30 cellular contexts compared by ENCODE assay signal in the genomic region with DNA sequence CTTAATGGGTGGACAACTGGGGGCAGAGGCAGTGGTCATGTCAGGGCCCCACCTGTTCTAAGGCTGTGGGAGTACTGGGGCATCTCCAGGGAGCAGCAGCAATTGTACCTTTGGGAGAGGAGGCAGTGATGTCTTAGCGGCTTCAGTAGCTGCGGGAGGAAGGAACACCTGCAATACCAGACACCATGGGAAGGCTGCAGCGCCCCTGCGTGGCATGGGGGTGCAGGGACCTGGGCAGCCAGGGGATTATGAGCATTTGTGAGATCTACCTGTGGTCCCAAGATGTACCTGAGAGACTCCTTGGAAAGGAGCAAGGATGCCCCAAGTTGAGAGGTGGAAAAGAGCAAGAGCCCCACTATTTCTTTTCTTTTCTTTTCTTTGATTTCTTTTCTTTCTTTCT.
DNase-seq lines count a peak whose midpoint lies in the region; ATAC-seq and TF ChIP-seq lines count a peak whose summit lies in the region.
"Had no signal": no experiment of that assay in that cellular context is flagged by ENCODE, and none has a peak within 500 bp of the region (broad histone marks: within the 10 kb centered on the region; RNA-seq: fewer than 3 reads in every experiment).

No MANE protein-coding gene starts in this region.

- H3K36me3 Mint-ChIP-seq in endodermal cell (ENCODE audit: low read depth): peaks cover 12% of the 10 kb centered on the region
- H3K36me3 Mint-ChIP-seq in stimulated activated memory B cell treated with anti-CD40 and anti-IgM and Interleukin-4, amounts not matched to agents 10 μg/mL and 1 μg/mL and 100 μg/mL, for 72 hours: no peaks in the 10 kb centered on the region
- H3K36me3 Mint-ChIP-seq: activated CD8-positive, alpha-beta memory T cell treated with anti-CD3 and anti-CD28 coated beads, Interleukin-2, amount 10 ng/mL, durations not matched to agents 7 days and 5 days; stimulated activated effector memory CD8-positive, alpha-beta T cell treated with anti-CD3 and anti-CD28 coated beads, Interleukin-12 subunit alpha, Interleukin-12 subunit beta, amount 100 ng/mL, for 72 hours had no signal

- H3K4me3 ChIP-seq in endodermal cell (ENCODE audit: low read length): no peak overlapping the region
- H3K4me3 ChIP-seq: body of pancreas, dorsolateral prefrontal cortex, gastrocnemius medialis, hepatocyte, left ventricle myocardium inferior, PC-9, sigmoid colon, suprapubic skin, upper lobe of right lung had no signal

- peaks cover 19% of the 10 kb centered on the region for H3K27me3 Mint-ChIP-seq in endodermal cell (ENCODE audit: insufficient read depth)
- H3K27me3 Mint-ChIP-seq in stimulated activated memory B cell treated with anti-CD40 and anti-IgM and Interleukin-4, amounts not matched to agents 10 μg/mL and 1 μg/mL and 100 μg/mL, for 72 hours: no peaks in the 10 kb centered on the region
- H3K27me3 Mint-ChIP-seq: progenitor cell of endocrine pancreas had no signal

- TF ChIP-seq CTCF in GM12872 (IDR thresholded peaks at IDR 0.05; ENCODE audit: insufficient read depth, low read depth, low read length) (peak; percentile 24; the same call in 1 of the 3 replicates), endodermal cell (conservative IDR thresholded peaks at IDR 0.05) (peak; percentile 56)

- H3K27ac Mint-ChIP-seq in endodermal cell: no peak overlapping the region
- H3K27ac Mint-ChIP-seq in stimulated activated memory B cell treated with anti-CD40 and anti-IgM and Interleukin-4, amounts not matched to agents 10 μg/mL and 1 μg/mL and 100 μg/mL, for 72 hours: no peak overlapping the region
- H3K27ac Mint-ChIP-seq: activated CD4-positive, alpha-beta T cell treated with anti-CD3 and anti-CD28 coated beads, Interleukin-2, amount 10 ng/mL, durations not matched to agents 7 days and 5 days; activated CD8-positive, alpha-beta memory T cell treated with anti-CD3 and anti-CD28 coated beads, Interleukin-2, amount 10 ng/mL, durations not matched to agents 7 days and 5 days; CD4-positive, alpha-beta T cell; progenitor cell of endocrine pancreas; stimulated activated effector memory CD8-positive, alpha-beta T cell treated with anti-CD3 and anti-CD28 coated beads, Interleukin-12 subunit alpha, Interleukin-12 subunit beta, amount 100 ng/mL, for 72 hours had no signal

- no peak overlapping the region for H3K4me3 Mint-ChIP-seq in endodermal cell
- no peak overlapping the region for H3K4me3 Mint-ChIP-seq in stimulated activated memory B cell treated with anti-CD40 and anti-IgM and Interleukin-4, amounts not matched to agents 10 μg/mL and 1 μg/mL and 100 μg/mL, for 72 hours
- H3K4me3 Mint-ChIP-seq: activated CD4-positive, alpha-beta T cell treated with anti-CD3 and anti-CD28 coated beads, Interleukin-2, amount 10 ng/mL, durations not matched to agents 7 days and 5 days; activated CD8-positive, alpha-beta memory T cell treated with anti-CD3 and anti-CD28 coated beads, Interleukin-2, amount 10 ng/mL, durations not matched to agents 7 days and 5 days; CD4-positive, alpha-beta T cell; stimulated activated effector memory CD8-positive, alpha-beta T cell treated with anti-CD3 and anti-CD28 coated beads, Interleukin-12 subunit alpha, Interleukin-12 subunit beta, amount 100 ng/mL, for 72 hours had no signal

- DNase-seq in DMS53 (lab: John Stamatoyannopoulos, UW) (peak; percentile 14), DMS53 treated with DMSO at 0.1 percent for 48 hours (lab: John Stamatoyannopoulos, UW; ENCODE audit: unreplicated experiment) (no peak), NCI-H69 (lab: John Stamatoyannopoulos, UW) (peak; percentile 16), endodermal cell (peak; percentile 79)
- DNase-seq: activated CD4-positive, alpha-beta T cell treated with anti-CD3 and anti-CD28 coated beads, Interleukin-2, amount 10 ng/mL, durations not matched to agents 7 days and 5 days; activated CD8-positive, alpha-beta memory T cell treated with anti-CD3 and anti-CD28 coated beads, Interleukin-2, amount 10 ng/mL, durations not matched to agents 7 days and 5 days; activated naive CD4-positive, alpha-beta T cell; activated T-cell treated with anti-CD3 and anti-CD28 coated beads, Interleukin-2, amount 50 U/mL, for 48 hours; body of pancreas; CD4-positive, alpha-beta T cell; dorsolateral prefrontal cortex; gastrocnemius medialis; left ventricle myocardium inferior; NCI-H1092; NCI-H187 treated with DMSO at 0.1 percent for 48 hours; NCI-H526 treated with DMSO at 0.1 percent for 48 hours; PC-9; Right ventricle myocardium superior; sigmoid colon; stimulated activated CD4-positive, alpha-beta T cell treated with anti-CD3 and anti-CD28 coated beads, Interleukin-4, amount 100 ng/mL, for 24 hours; upper lobe of right lung had no signal

- ATAC-seq in GM21360 (IDR thresholded peaks at IDR 0.05; ENCODE audit: unreplicated experiment) (no peak), GM21390 (IDR thresholded peaks at IDR 0.05; ENCODE audit: unreplicated experiment) (no peak)
- no peak for ATAC-seq in stimulated activated memory B cell treated with anti-CD40 and anti-IgM and Interleukin-4, amounts not matched to agents 10 μg/mL and 1 μg/mL and 100 μg/mL, for 72 hours
- ATAC-seq: activated CD8-positive, alpha-beta memory T cell treated with anti-CD3 and anti-CD28 coated beads, Interleukin-2, amount 10 ng/mL, durations not matched to agents 7 days and 5 days; body of pancreas; gastrocnemius medialis; stimulated activated effector memory CD8-positive, alpha-beta T cell treated with anti-CD3 and anti-CD28 coated beads, Interleukin-12 subunit alpha, Interleukin-12 subunit beta, amount 100 ng/mL, for 72 hours; upper lobe of right lung had no signal

- no peak overlapping the region for H3K9ac ChIP-seq in endodermal cell (ENCODE audit: extremely low read depth, low read length, poor library complexity, severe bottlenecking)

- no peaks in the 10 kb centered on the region for H3K36me3 ChIP-seq in endodermal cell (ENCODE audit: control insufficient read depth, insufficient read depth, low read length)
- H3K36me3 ChIP-seq: gastrocnemius medialis, left ventricle myocardium inferior, sigmoid colon, suprapubic skin, upper lobe of right lung had no signal

- peaks cover 38% of the 10 kb centered on the region for H3K9me3 ChIP-seq in endodermal cell (ENCODE audit: control insufficient read depth, low read length)
- H3K9me3 ChIP-seq: body of pancreas, gastrocnemius medialis, suprapubic skin, upper lobe of right lung had no signal

- H3K27ac ChIP-seq in endodermal cell (ENCODE audit: low read depth, low read length): no peak overlapping the region
- H3K27ac ChIP-seq: 22Rv1, body of pancreas, gastrocnemius medialis, left ventricle myocardium inferior, PC-9, sigmoid colon, suprapubic skin, upper lobe of right lung had no signal

- peaks cover 40% of the 10 kb centered on the region for H3K9me3 Mint-ChIP-seq in endodermal cell
- no peaks in the 10 kb centered on the region for H3K9me3 Mint-ChIP-seq in stimulated activated memory B cell treated with anti-CD40 and anti-IgM and Interleukin-4, amounts not matched to agents 10 μg/mL and 1 μg/mL and 100 μg/mL, for 72 hours
- H3K9me3 Mint-ChIP-seq: activated CD4-positive, alpha-beta T cell treated with anti-CD3 and anti-CD28 coated beads, Interleukin-2, amount 10 ng/mL, durations not matched to agents 7 days and 5 days; stimulated activated effector memory CD8-positive, alpha-beta T cell treated with anti-CD3 and anti-CD28 coated beads, Interleukin-12 subunit alpha, Interleukin-12 subunit beta, amount 100 ng/mL, for 72 hours had no signal

- H3K4me1 ChIP-seq in endodermal cell (ENCODE audit: control insufficient read depth, insufficient read depth, low read length): peaks cover 19% of the 10 kb centered on the region
- H3K4me1 ChIP-seq: gastrocnemius medialis, sigmoid colon, upper lobe of right lung had no signal

- H3K27me3 ChIP-seq in endodermal cell (ENCODE audit: control insufficient read depth, insufficient read depth, low read length, poor library complexity, severe bottlenecking): no peaks in the 10 kb centered on the region
- H3K27me3 ChIP-seq: body of pancreas, dorsolateral prefrontal cortex, gastrocnemius medialis, hepatocyte, sigmoid colon, suprapubic skin, upper lobe of right lung had no signal

- H3K4me1 Mint-ChIP-seq in endodermal cell: peaks cover 36% of the 10 kb centered on the region
- no peaks in the 10 kb centered on the region for H3K4me1 Mint-ChIP-seq in stimulated activated memory B cell treated with anti-CD40 and anti-IgM and Interleukin-4, amounts not matched to agents 10 μg/mL and 1 μg/mL and 100 μg/mL, for 72 hours
- H3K4me1 Mint-ChIP-seq: activated CD4-positive, alpha-beta T cell treated with anti-CD3 and anti-CD28 coated beads, Interleukin-2, amount 10 ng/mL, durations not matched to agents 7 days and 5 days; activated CD8-positive, alpha-beta memory T cell treated with anti-CD3 and anti-CD28 coated beads, Interleukin-2, amount 10 ng/mL, durations not matched to agents 7 days and 5 days; stimulated activated effector memory CD8-positive, alpha-beta T cell treated with anti-CD3 and anti-CD28 coated beads, Interleukin-12 subunit alpha, Interleukin-12 subunit beta, amount 100 ng/mL, for 72 hours had no signal

- 60 to 84% methylated on average over 1 to 4 of the region's 4 CpGs for WGBS in endodermal cell (ENCODE audit: insufficient coverage in 1 of 2, insufficient read length in 1 of 2), 2 experiments
